Comparison of ENCODE assay signal across 8 cellular contexts in genomic region chrX:23317799-23318724, GRCh38. TPM values are rescaled to one million over a fixed set of nuclear protein-coding genes. Genes with fewer than 3 reads are reported as not detected.
A peak's percentile ranks its signal among the peaks of the same experiment; 100 is the strongest.
DNase-seq lines count a peak whose midpoint lies in the region; ATAC-seq and TF ChIP-seq lines count a peak whose summit lies in the region.

No MANE protein-coding gene starts in this region.

- no peaks in the 10 kb centered on the region for H3K79me2 ChIP-seq in parathyroid adenoma

- no peaks in the 10 kb centered on the region for H3K9me3 ChIP-seq in CD4-positive, alpha-beta memory T cell (ENCODE audit: control insufficient read depth in 1 of 2, low read length in 2 of 2)
- H3K9me3 ChIP-seq in parathyroid adenoma (ENCODE audit: control insufficient read depth, low read length) (no peaks in the 10 kb centered on the region), MG63 (no peaks in the 10 kb centered on the region), ovary (no peaks in the 10 kb centered on the region)

- peaks cover 0 to 2% of the 10 kb centered on the region in 2 donors for H3K27me3 Mint-ChIP-seq in CD4-positive, alpha-beta memory T cell
- peaks cover 4% of the 10 kb centered on the region for H3K27me3 Mint-ChIP-seq in endothelial cell (ENCODE audit: unreplicated experiment)

- no peaks in the 10 kb centered on the region for H3K9me3 Mint-ChIP-seq in CD4-positive, alpha-beta memory T cell
- H3K9me3 Mint-ChIP-seq in endothelial cell (ENCODE audit: unreplicated experiment), result no peaks in the 10 kb centered on the region

- TF ChIP-seq POLR2A in ovary (IDR thresholded peaks at IDR 0.05), result no peak

- ATAC-seq in GM19025 (IDR thresholded peaks at IDR 0.05; ENCODE audit: low read depth, unreplicated experiment), result peak; percentile 48
- ATAC-seq in HG03097 (IDR thresholded peaks at IDR 0.05; ENCODE audit: low FRiP score, unreplicated experiment), result peak; percentile 82

- H3K4me3 Mint-ChIP-seq in CD4-positive, alpha-beta memory T cell, result no peak overlapping the region
- no peak overlapping the region for H3K4me3 Mint-ChIP-seq in endothelial cell (ENCODE audit: unreplicated experiment)

- TF ChIP-seq EP300 in ovary (IDR thresholded peaks at IDR 0.05), result no peak

- POLR2A ChIA-PET in CD4-positive, alpha-beta memory T cell (lab: Charles Lee; ENCODE audit: partially characterized antibody), result no interaction called here
- POLR2A ChIA-PET in RWPE1 (lab: Yijun Ruan, JAX; ENCODE audit: low non-redundant PET), result no interaction called here

- CTCF ChIA-PET in CD4-positive, alpha-beta memory T cell (lab: Charles Lee; ENCODE audit: partially characterized antibody), result no interaction called here
- CTCF ChIA-PET in RWPE1 (lab: Yijun Ruan, JAX), result interaction anchor here (0.5 to 1.0 kb wide), 8 partner anchors 8 to 349 kb away, joined by 3 to 4 read pairs (median 3); no protein-coding TSS in a partner anchor

- H2AFZ ChIP-seq in parathyroid adenoma, result no peak overlapping the region

- H3K4me2 ChIP-seq in parathyroid adenoma (ENCODE audit: low read length), result no peak overlapping the region

- intact Hi-C loops in CD4-positive, alpha-beta memory T cell (cut with micrococcal nuclease), result no loop called here
- intact Hi-C loops in ovary (cut with DNase I), result no loop called here

- H3K36me3 ChIP-seq in CD4-positive, alpha-beta memory T cell (ENCODE audit: insufficient read depth, low read length), result no peaks in the 10 kb centered on the region
- H3K36me3 ChIP-seq in parathyroid adenoma (ENCODE audit: control insufficient read depth, insufficient read depth, low read length) (no peaks in the 10 kb centered on the region), MG63 (no peaks in the 10 kb centered on the region), ovary (no peaks in the 10 kb centered on the region)

- no peak overlapping the region for H3K4me3 ChIP-seq in CD4-positive, alpha-beta memory T cell (ENCODE audit: low read length in 2 of 2)
- H3K4me3 ChIP-seq in parathyroid adenoma (ENCODE audit: low read depth, low read length) (no peak overlapping the region), MG63 (no peak overlapping the region), ovary (no peak overlapping the region)

- H3K36me3 Mint-ChIP-seq in CD4-positive, alpha-beta memory T cell, result no peaks in the 10 kb centered on the region
- no peaks in the 10 kb centered on the region for H3K36me3 Mint-ChIP-seq in endothelial cell (ENCODE audit: low read depth, unreplicated experiment)

- 49 to 53% (median 51%) methylated on average over 11 of the region's 11 CpGs for WGBS in ovary, 3 donors

- no peak overlapping the region for H3K9ac ChIP-seq in parathyroid adenoma

- peak; percentile 67 for TF ChIP-seq CTCF in RWPE1 (conservative IDR thresholded peaks at IDR 0.05; ENCODE audit: low read depth)
- peak; percentile 76 for TF ChIP-seq CTCF in endothelial cell (IDR thresholded peaks at IDR 0.05; ENCODE audit: unreplicated experiment)
- peak; percentile 48 for TF ChIP-seq CTCF in parathyroid adenoma (IDR thresholded peaks at IDR 0.05)
- TF ChIP-seq CTCF in ovary (IDR thresholded peaks at IDR 0.05), result no peak

- no peak overlapping the region for H3K27ac ChIP-seq in CD4-positive, alpha-beta memory T cell (ENCODE audit: low read depth, low read length)
- no peak overlapping the region for H3K27ac ChIP-seq in RWPE1
- no peak overlapping the region for H3K27ac ChIP-seq in parathyroid adenoma
- H3K27ac ChIP-seq in ovary, result no peak overlapping the region

- DNase-seq in CD4-positive, alpha-beta memory T cell, result peak in 4 of 5 donors; percentile 10 to 12 (median 10)
- peak; percentile 24 for DNase-seq in RWPE1 (ENCODE audit: low spot score)
- peak; percentile 57 for DNase-seq in endothelial cell (ENCODE audit: low spot score)
- no peak for DNase-seq in MG63
- no peak for DNase-seq in ovary

- no peak overlapping the region for H3K27ac Mint-ChIP-seq in CD4-positive, alpha-beta memory T cell
- H3K27ac Mint-ChIP-seq in endothelial cell (ENCODE audit: unreplicated experiment), result no peak overlapping the region

- no peaks in the 10 kb centered on the region for H3K4me1 Mint-ChIP-seq in CD4-positive, alpha-beta memory T cell
- H3K4me1 Mint-ChIP-seq in endothelial cell (ENCODE audit: unreplicated experiment), result no peaks in the 10 kb centered on the region

- H3K27me3 ChIP-seq in CD4-positive, alpha-beta memory T cell (ENCODE audit: insufficient read depth, low read length), result no peaks in the 10 kb centered on the region
- H3K27me3 ChIP-seq in parathyroid adenoma (ENCODE audit: control insufficient read depth, insufficient read depth, low read length) (no peaks in the 10 kb centered on the region), MG63 (no peaks in the 10 kb centered on the region), ovary (no peaks in the 10 kb centered on the region)

- H3K4me1 ChIP-seq in CD4-positive, alpha-beta memory T cell (ENCODE audit: insufficient read depth, low read length), result no peaks in the 10 kb centered on the region
- H3K4me1 ChIP-seq in parathyroid adenoma (no peaks in the 10 kb centered on the region), ovary (ENCODE audit: insufficient read depth) (no peaks in the 10 kb centered on the region)

RNA-seq across cellular contexts. Expression of gene PTCHD1, which starts 16.6 kb away (rescaled TPM):
- not detected for total RNA-seq in CD4-positive, alpha-beta memory T cell
- not detected for polyA plus RNA-seq in CD4-positive, alpha-beta memory T cell
- total RNA-seq in endothelial cell (ENCODE audit: unreplicated experiment) (0.87 TPM), ovary (under 1 TPM in 4 of 7 donors, not detected in 3; under 0.01 to 0.18 (median 0.01) TPM)
- total RNA-seq in MG63 (2014; rRNA removed; shearing (Covaris generic); ENCODE audit: low replicate concordance), result 0.12 TPM in 1 of 2 replicates, not detected in the other
- polyA plus RNA-seq in ovary, result 1 to 10 TPM in 1 of 2 donors, under 1 TPM in 1; 0.04 to 1.0 TPM

Comparison
In these comparisons a context has a peak if more than half of its experiments do, and no peak if none do; other contexts are left out.
1. DNase-seq: peak in CD4-positive, alpha-beta memory T cell (4 of 5), RWPE1 (single experiment) and endothelial cell (single experiment); none in MG63 (single experiment) and ovary (0 of 5).
2. CTCF ChIP-seq: peak in RWPE1 (single experiment), endothelial cell (single experiment) and parathyroid adenoma (single experiment); none in ovary (0 of 3).